In the genomic region with DNA sequence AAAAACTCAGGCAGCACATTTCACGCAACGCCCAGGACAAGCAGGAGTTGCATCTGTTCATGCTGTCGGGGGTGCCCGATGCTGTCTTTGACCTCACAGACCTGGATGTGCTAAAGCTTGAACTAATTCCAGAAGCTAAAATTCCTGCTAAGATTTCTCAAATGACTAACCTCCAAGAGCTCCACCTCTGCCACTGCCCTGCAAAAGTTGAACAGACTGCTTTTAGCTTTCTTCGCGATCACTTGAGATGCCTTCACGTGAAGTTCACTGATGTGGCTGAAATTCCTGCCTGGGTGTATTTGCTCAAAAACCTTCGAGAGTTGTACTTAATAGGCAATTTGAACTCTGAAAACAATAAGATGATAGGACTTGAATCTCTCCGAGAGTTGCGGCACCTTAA, we compare ENCODE assay signal across 19 cellular contexts.
"Had no signal": no experiment of that assay in that cellular context is flagged by ENCODE, and none has a peak within 500 bp of the region (broad histone marks: within the 10 kb centered on the region; RNA-seq: fewer than 3 reads in every experiment).

No MANE protein-coding gene starts in this region.

- DNase-seq: dermis blood vessel endothelial cell; effector memory CD8-positive, alpha-beta T cell; erythroblast; immature natural killer cell; islet precursor cell; kidney glomerular epithelial cell; mesendoderm; naive thymus-derived CD8-positive, alpha-beta T cell; occipital lobe; ovary; psoas muscle; right cardiac atrium; sigmoid colon; stimulated activated CD4-positive, alpha-beta T cell treated with anti-CD3 and anti-CD28 coated beads, Interleukin-4, amount 100 ng/mL, for 4 hours; stimulated activated naive CD8-positive, alpha-beta T cell treated with anti-CD3 and anti-CD28 coated beads, Interleukin-15, Interleukin-2, amounts not matched to agents 100 U/mL and 50 U/mL, for 24 hours; tibial artery had no signal

- ATAC-seq: effector memory CD8-positive, alpha-beta T cell; naive thymus-derived CD8-positive, alpha-beta T cell; psoas muscle; right cardiac atrium; stimulated activated memory B cell treated with anti-CD40 and anti-IgM and Interleukin-4, amounts not matched to agents 10 μg/mL and 1 μg/mL and 100 μg/mL, for 72 hours; stimulated activated naive CD8-positive, alpha-beta T cell treated with anti-CD3 and anti-CD28 coated beads, Interleukin-15, Interleukin-2, amounts not matched to agents 100 U/mL and 50 U/mL, for 24 hours had no signal

- H3K9me3 Mint-ChIP-seq: effector memory CD8-positive, alpha-beta T cell; immature natural killer cell; naive thymus-derived CD8-positive, alpha-beta T cell; stimulated activated memory B cell treated with anti-CD40 and anti-IgM and Interleukin-4, amounts not matched to agents 10 μg/mL and 1 μg/mL and 100 μg/mL, for 72 hours; type B pancreatic cell had no signal

- H3K27me3 Mint-ChIP-seq: effector memory CD8-positive, alpha-beta T cell; naive thymus-derived CD8-positive, alpha-beta T cell; stimulated activated memory B cell treated with anti-CD40 and anti-IgM and Interleukin-4, amounts not matched to agents 10 μg/mL and 1 μg/mL and 100 μg/mL, for 72 hours; type B pancreatic cell had no signal

- H3K27ac Mint-ChIP-seq: effector memory CD8-positive, alpha-beta T cell; immature natural killer cell; naive thymus-derived CD8-positive, alpha-beta T cell; stimulated activated memory B cell treated with anti-CD40 and anti-IgM and Interleukin-4, amounts not matched to agents 10 μg/mL and 1 μg/mL and 100 μg/mL, for 72 hours; type B pancreatic cell had no signal

- H3K4me3 Mint-ChIP-seq: effector memory CD8-positive, alpha-beta T cell; immature natural killer cell; naive thymus-derived CD8-positive, alpha-beta T cell; stimulated activated memory B cell treated with anti-CD40 and anti-IgM and Interleukin-4, amounts not matched to agents 10 μg/mL and 1 μg/mL and 100 μg/mL, for 72 hours; type B pancreatic cell had no signal

- H3K27ac ChIP-seq: coronary artery, ovary, psoas muscle, sigmoid colon, tibial artery had no signal

- H3K27me3 ChIP-seq: ovary, sigmoid colon, tibial artery had no signal

- H3K4me1 Mint-ChIP-seq: immature natural killer cell had no signal
